ENCODE assay signal across 9 cellular contexts in the genomic region with DNA sequence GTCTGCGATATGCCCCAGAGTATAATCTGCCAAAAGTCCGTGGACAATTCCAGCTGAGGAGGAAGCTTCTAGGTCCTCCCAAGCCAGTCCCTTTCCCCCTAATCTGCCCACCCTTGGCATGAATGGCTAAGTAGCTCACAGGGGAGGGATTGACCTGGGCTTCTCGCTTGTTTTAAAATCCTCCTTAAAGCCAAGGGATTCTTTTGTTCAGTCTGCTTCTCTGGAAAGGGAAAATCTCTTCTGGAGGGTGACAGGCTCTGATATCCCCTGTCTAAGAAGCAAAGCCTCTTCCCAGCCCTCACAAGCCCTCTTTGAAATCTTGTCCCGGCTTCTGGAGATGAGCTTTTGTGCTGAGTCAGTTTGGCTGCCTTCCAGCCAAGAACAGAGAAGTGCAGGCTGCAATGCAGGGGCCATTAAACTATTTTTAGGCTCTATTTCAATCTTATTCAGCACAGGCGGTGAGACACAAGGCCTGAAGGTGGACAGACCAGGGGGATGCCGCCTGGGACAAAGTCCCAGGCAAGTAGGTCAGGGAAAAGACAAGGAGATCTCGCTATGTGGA. TPM values are rescaled to one million over a fixed set of nuclear protein-coding genes. Genes with fewer than 3 reads are reported as not detected.
A peak's percentile ranks its signal among the peaks of the same experiment; 100 is the strongest.
DNase-seq lines count a peak whose midpoint lies in the region; TF ChIP-seq lines count a peak whose summit lies in the region.
"Had no signal": no experiment of that assay in that cellular context is flagged by ENCODE, and none has a peak within 500 bp of the region (broad histone marks: within the 10 kb centered on the region; RNA-seq: fewer than 3 reads in every experiment).

No MANE protein-coding gene starts in this region.

- DNase-seq in COLO829 (ENCODE audit: low spot score) (peak; percentile 82), NCI-H226 (peak; percentile 9), midbrain (lab: John Stamatoyannopoulos, UW) (peak; percentile 58), NCI-H2081 (lab: John Stamatoyannopoulos, UW) (no peak), mesendoderm (no peak), osteoblast (ENCODE audit: insufficient read length, low spot score, missing footprints) (no peak), NCI-H526 treated with DMSO at 0.1 percent for 48 hours (lab: John Stamatoyannopoulos, UW) (no peak)
- DNase-seq: NCI-H1436 had no signal

- H3K27me3 Mint-ChIP-seq in dendritic cell treated with granulocyte-macrophage colony-stimulating factor and Interleukin-4, amounts not matched to agents 40 ng/mL and 50 ng/mL, for 4 days = no peaks in the 10 kb centered on the region

- H4K5ac ChIP-seq in mesendoderm (ENCODE audit: low read length) = no peak overlapping the region

- H3K4me1 ChIP-seq in mesendoderm (ENCODE audit: control insufficient read depth, low read depth, low read length) (no peaks in the 10 kb centered on the region), osteoblast (ENCODE audit: insufficient read depth, low read length) (peaks cover 6% of the 10 kb centered on the region)

- TF ChIP-seq CTCF in osteoblast (IDR thresholded peaks at IDR 0.05; ENCODE audit: extremely low read depth, low read depth, low read length) = no peak

- H3K27ac ChIP-seq in mesendoderm (ENCODE audit: low read depth, low read length) (no peak overlapping the region), osteoblast (ENCODE audit: low read depth, low read length) (no peak overlapping the region)

- peaks cover 67% of the 10 kb centered on the region for H3K36me3 Mint-ChIP-seq in dendritic cell treated with granulocyte-macrophage colony-stimulating factor and Interleukin-4, amounts not matched to agents 40 ng/mL and 50 ng/mL, for 4 days (ENCODE audit: low read depth)

- H3K9me3 Mint-ChIP-seq in dendritic cell treated with granulocyte-macrophage colony-stimulating factor and Interleukin-4, amounts not matched to agents 40 ng/mL and 50 ng/mL, for 4 days = no peaks in the 10 kb centered on the region

- no peak overlapping the region for H4K8ac ChIP-seq in mesendoderm (ENCODE audit: low read depth, low read length)

- H2BK120ac ChIP-seq in mesendoderm (ENCODE audit: low read depth, low read length) = no peak overlapping the region

- no peak overlapping the region for H2AFZ ChIP-seq in osteoblast (ENCODE audit: low read length)

- H3K9me3 ChIP-seq in osteoblast (ENCODE audit: low read depth, low read length) = no peaks in the 10 kb centered on the region

- H4K20me1 ChIP-seq in osteoblast (ENCODE audit: insufficient read depth, low read length) = no peaks in the 10 kb centered on the region

- no peak overlapping the region for H3K4me3 Mint-ChIP-seq in dendritic cell treated with granulocyte-macrophage colony-stimulating factor and Interleukin-4, amounts not matched to agents 40 ng/mL and 50 ng/mL, for 4 days

- no peak overlapping the region for H2BK5ac ChIP-seq in mesendoderm (ENCODE audit: low read length)

- intact Hi-C loops in dendritic cell treated with granulocyte-macrophage colony-stimulating factor and Interleukin-4, amounts not matched to agents 40 ng/mL and 50 ng/mL, for 4 days (cut with micrococcal nuclease) = no loop called here

- H3K36me3 ChIP-seq in mesendoderm (ENCODE audit: control insufficient read depth, insufficient read depth, low read length) = peaks cover 6% of the 10 kb centered on the region
- H3K36me3 ChIP-seq in osteoblast (ENCODE audit: insufficient read depth, low read length) = peaks cover 30% of the 10 kb centered on the region

- H3K27ac Mint-ChIP-seq in dendritic cell treated with granulocyte-macrophage colony-stimulating factor and Interleukin-4, amounts not matched to agents 40 ng/mL and 50 ng/mL, for 4 days = peak overlapping the region; percentile 49

- H3K4me2 ChIP-seq in mesendoderm (ENCODE audit: low read length) (no peak overlapping the region), osteoblast (ENCODE audit: insufficient read depth, low read length) (no peak overlapping the region)

- H3K79me1 ChIP-seq in mesendoderm (ENCODE audit: low read length) = no peaks in the 10 kb centered on the region

- H3K9ac ChIP-seq in mesendoderm (ENCODE audit: low read length) = no peak overlapping the region

- H3K4me3 ChIP-seq in mesendoderm (ENCODE audit: low read length) = no peak overlapping the region
- no peak overlapping the region for H3K4me3 ChIP-seq in osteoblast (ENCODE audit: insufficient read depth, low read length)

- H3K27me3 ChIP-seq in mesendoderm (ENCODE audit: insufficient read depth, low read length, poor library complexity) = no peaks in the 10 kb centered on the region
- H3K27me3 ChIP-seq in osteoblast (ENCODE audit: insufficient read depth, low read length) = no peaks in the 10 kb centered on the region

- no peak overlapping the region for H2BK15ac ChIP-seq in mesendoderm (replicated peaks; ENCODE audit: low read depth)

- no peak overlapping the region for H3K18ac ChIP-seq in mesendoderm (ENCODE audit: low read length)

- no peak overlapping the region for H3K23ac ChIP-seq in mesendoderm (ENCODE audit: low read length)

- H2AK5ac ChIP-seq in mesendoderm (ENCODE audit: low read length) = no peak overlapping the region

- no CpG with 5 or more reads among the region's 7 CpGs for WGBS in mesendoderm (ENCODE audit: extremely low coverage, insufficient coverage, low lambda C conversion rate)

- no peak overlapping the region for H3K56ac ChIP-seq in mesendoderm (ENCODE audit: low read length)

- H3K79me2 ChIP-seq in mesendoderm (ENCODE audit: control insufficient read depth, insufficient read depth, low read length) = no peaks in the 10 kb centered on the region
- no peaks in the 10 kb centered on the region for H3K79me2 ChIP-seq in osteoblast (ENCODE audit: insufficient read depth, low read length)

- H3K4ac ChIP-seq in mesendoderm (ENCODE audit: low read depth, low read length) = no peak overlapping the region

- H3K4me1 Mint-ChIP-seq in dendritic cell treated with granulocyte-macrophage colony-stimulating factor and Interleukin-4, amounts not matched to agents 40 ng/mL and 50 ng/mL, for 4 days (ENCODE audit: low read depth) = peaks cover 6% of the 10 kb centered on the region

RNA-seq across cellular contexts. Expression of gene NEFH, which starts 23.9 kb away (rescaled TPM):
- 1.6 TPM for polyA plus RNA-seq in mesendoderm (2013, experiment 1 of 2)
- polyA plus RNA-seq in mesendoderm (2013, experiment 2 of 2) = 1.6 TPM
- under 0.01 and 0.36 TPM in 2 replicates for total RNA-seq in osteoblast

RNA-seq across cellular contexts. Expression of gene THOC5, which starts 49.7 kb away (rescaled TPM):
- 32.7 TPM for polyA plus RNA-seq in mesendoderm (2013, experiment 1 of 2)
- polyA plus RNA-seq in mesendoderm (2013, experiment 2 of 2) = 31.6 TPM
- total RNA-seq in osteoblast = 63.7 and 64.8 TPM in 2 replicates

Comparison
In these comparisons a context has a peak if more than half of its experiments do, and no peak if none do; other contexts are left out.
1. DNase-seq: peak in COLO829 (single experiment), NCI-H226 (single experiment) and midbrain (single experiment); none in NCI-H2081 (0 of 2), mesendoderm (single experiment), osteoblast (single experiment) and NCI-H526 treated with DMSO at 0.1 percent for 48 hours (single experiment).